In the genomic region with DNA sequence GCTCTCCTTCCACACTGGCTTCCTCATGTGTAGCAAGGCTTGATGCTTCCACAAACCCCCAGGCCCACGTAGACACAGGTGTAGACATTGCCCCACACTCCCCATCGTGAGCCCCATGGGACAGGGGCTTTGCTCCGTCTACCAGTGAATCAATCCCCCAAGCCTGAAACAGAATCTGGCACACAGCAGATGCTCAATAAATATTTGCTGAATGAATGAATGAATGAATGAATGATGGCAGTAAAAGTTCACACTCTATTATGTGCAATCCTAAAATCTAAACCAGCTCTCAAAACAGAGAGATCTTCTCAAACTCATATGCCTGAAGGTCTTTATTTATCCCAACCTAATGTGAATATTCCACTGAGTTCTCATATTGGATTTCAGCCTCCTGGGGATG, we compare ENCODE assay signal across 19 cellular contexts.
"Had no signal": no experiment of that assay in that cellular context is flagged by ENCODE, and none has a peak within 500 bp of the region (broad histone marks: within the 10 kb centered on the region; RNA-seq: fewer than 3 reads in every experiment).

No MANE protein-coding gene starts in this region.

- ATAC-seq: SK-N-SH treated with all-trans-retinoic acid at 6 μM for 48 hours had no signal

- H3K27me3 ChIP-seq: SJCRH30 had no signal

- H3K9me3 ChIP-seq: SJCRH30 had no signal

- H3K4me3 ChIP-seq: SJCRH30 had no signal

- DNase-seq: Kasumi-1, MM.1S, NCI-H1092 treated with DMSO at 0.1 percent for 48 hours, NCI-H1436, NCI-H187, NCI-H2029, NCI-H2081 treated with DMSO at 0.1 percent for 48 hours, NCI-H2171, NCI-H226, NCI-H446, NCI-H510A, NCI-H524 treated with DMSO at 0.1 percent for 48 hours, NCI-H69, NCI-H774, RPMI8226, SHP77 treated with DMSO at 0.1 percent for 48 hours, SJCRH30 had no signal

- H3K36me3 ChIP-seq: SJCRH30 had no signal

- H3K27ac ChIP-seq: KMS-11, SJCRH30 had no signal
